ENCODE assay signal across 1 cellular context in genomic region chr2:173962583-173963110, GRCh38.
TF ChIP-seq lines count a peak whose summit lies in the region.

No MANE protein-coding gene starts in this region.

TF ChIP-seq in liver, 16 proteins besides CTCF, POLR2A, EP300 and RAD21 (continued from another document):
- TF ChIP-seq REST (IDR thresholded peaks at IDR 0.05) = no peak
- no peak for TF ChIP-seq FOXA2 (IDR thresholded peaks at IDR 0.05)
